ENCODE assay signal across 15 cellular contexts in the genomic region with DNA sequence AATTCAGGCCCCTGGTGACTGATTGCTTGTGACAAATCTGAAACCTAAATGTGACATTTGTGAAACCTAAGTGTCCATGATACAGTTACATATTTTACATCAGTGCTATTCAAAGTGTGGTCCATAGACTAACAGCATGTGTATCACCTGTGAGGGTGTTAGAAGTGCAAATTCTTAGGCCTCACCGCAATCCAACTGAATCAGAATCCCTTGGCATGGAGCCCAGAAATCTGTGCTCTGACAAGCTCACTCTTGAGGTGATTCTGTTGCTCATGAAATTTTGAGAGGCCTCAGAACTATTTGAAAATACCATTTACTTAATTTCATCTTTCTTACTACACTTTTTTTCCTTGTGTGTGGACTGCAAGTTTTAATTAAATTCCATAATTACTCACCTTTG.
A peak's percentile ranks its signal among the peaks of the same experiment; 100 is the strongest.
DNase-seq lines count a peak whose midpoint lies in the region; ATAC-seq and TF ChIP-seq lines count a peak whose summit lies in the region.
"Had no signal": no experiment of that assay in that cellular context is flagged by ENCODE, and none has a peak within 500 bp of the region (broad histone marks: within the 10 kb centered on the region; RNA-seq: fewer than 3 reads in every experiment).

No MANE protein-coding gene starts in this region.

- peak; percentile 11 for DNase-seq in NCI-H510A (lab: John Stamatoyannopoulos, UW)
- DNase-seq in NCI-H510A treated with DMSO at 0.1 percent for 48 hours (lab: John Stamatoyannopoulos, UW), result no peak
- peak; percentile 79 for DNase-seq in NCI-H2171 (lab: John Stamatoyannopoulos, UW)
- peak; percentile 46 for DNase-seq in dermis blood vessel endothelial cell
- no peak for DNase-seq in upper lobe of right lung
- DNase-seq in activated naive CD4-positive, alpha-beta T cell treated with anti-CD3 and anti-CD28 coated beads, Interleukin-2, amount 50 U/mL, for 16 hours, result no peak
- no peak for DNase-seq in NCI-H146 treated with DMSO at 0.1 percent for 48 hours (lab: John Stamatoyannopoulos, UW; ENCODE audit: unreplicated experiment)
- DNase-seq: activated CD4-positive, alpha-beta T cell treated with anti-CD3 and anti-CD28 coated beads, Interleukin-2, amount 10 ng/mL, durations not matched to agents 7 days and 5 days; activated gamma-delta T cell; left lung; posterior cingulate gyrus; stimulated activated naive CD8-positive, alpha-beta T cell treated with anti-CD3 and anti-CD28 coated beads, Interleukin-15, amount 100 ng/mL, for 72 hours; SW 1271 had no signal

- intact Hi-C loops in upper lobe of right lung (cut with DNase I), result no loop called here

- peak; percentile 13 for ATAC-seq in upper lobe of right lung
- ATAC-seq in GM19463 (IDR thresholded peaks at IDR 0.05; ENCODE audit: unreplicated experiment), result no peak
- ATAC-seq: gastroesophageal sphincter; left lung; stimulated activated naive CD8-positive, alpha-beta T cell treated with anti-CD3 and anti-CD28 coated beads, Interleukin-15, amount 100 ng/mL, for 72 hours had no signal

- no peak overlapping the region for H3K4me3 ChIP-seq in upper lobe of right lung
- H3K4me3 ChIP-seq: gastroesophageal sphincter, left lung had no signal

- H3K27me3 ChIP-seq in upper lobe of right lung, result no peaks in the 10 kb centered on the region
- H3K27me3 ChIP-seq: gastroesophageal sphincter, left lung had no signal

- H3K36me3 ChIP-seq in upper lobe of right lung, result no peaks in the 10 kb centered on the region
- H3K36me3 ChIP-seq: gastroesophageal sphincter, left lung had no signal

- no peaks in the 10 kb centered on the region for H3K4me1 ChIP-seq in upper lobe of right lung
- H3K4me1 ChIP-seq: gastroesophageal sphincter, left lung had no signal

- no peaks in the 10 kb centered on the region for H3K9me3 ChIP-seq in upper lobe of right lung
- H3K9me3 ChIP-seq: gastroesophageal sphincter, left lung had no signal

- no peak overlapping the region for H3K27ac ChIP-seq in upper lobe of right lung
- H3K27ac ChIP-seq: gastroesophageal sphincter, left lung had no signal

- TF ChIP-seq CTCF in upper lobe of right lung (IDR thresholded peaks at IDR 0.05), result no peak

Comparison
In these comparisons a context has a peak if more than half of its experiments do, and no peak if none do; other contexts are left out.
1. DNase-seq: peak in NCI-H510A (single experiment), NCI-H2171 (single experiment) and dermis blood vessel endothelial cell (single experiment); none in NCI-H510A treated with DMSO at 0.1 percent for 48 hours (single experiment), upper lobe of right lung (single experiment), activated naive CD4-positive, alpha-beta T cell treated with anti-CD3 and anti-CD28 coated beads, Interleukin-2, amount 50 U/mL, for 16 hours (single experiment) and NCI-H146 treated with DMSO at 0.1 percent for 48 hours (single experiment).